8 cellular contexts compared by ENCODE assay signal in genomic region chr13:74133657-74134201, GRCh38. TPM values are rescaled to one million over a fixed set of nuclear protein-coding genes. Genes with fewer than 3 reads are reported as not detected.
DNase-seq lines count a peak whose midpoint lies in the region; TF ChIP-seq lines count a peak whose summit lies in the region.

No MANE protein-coding gene starts in this region.

- H3K9me3 ChIP-seq in GM23248 (ENCODE audit: low read depth) = no peaks in the 10 kb centered on the region
- H3K9me3 ChIP-seq in Karpas-422 (ENCODE audit: low read length) = no peaks in the 10 kb centered on the region
- no peaks in the 10 kb centered on the region for H3K9me3 ChIP-seq in SJSA1 (replicated peaks)
- no peaks in the 10 kb centered on the region for H3K9me3 ChIP-seq in osteoblast (ENCODE audit: low read depth, low read length)
- H3K9me3 ChIP-seq in suprapubic skin = no peaks in the 10 kb centered on the region

- in situ Hi-C loops in GM23248 (cut with MboI) = no loop called here

- no peak for TF ChIP-seq POLR2A in suprapubic skin (IDR thresholded peaks at IDR 0.05)

- TF ChIP-seq CTCF in osteoblast (IDR thresholded peaks at IDR 0.05; ENCODE audit: extremely low read depth, low read depth, low read length) = no peak
- TF ChIP-seq CTCF in suprapubic skin (IDR thresholded peaks at IDR 0.05) = no peak

- H4K20me1 ChIP-seq in GM23248 (ENCODE audit: insufficient read depth) (no peaks in the 10 kb centered on the region), Karpas-422 (ENCODE audit: insufficient read depth, low read depth, low read length) (peaks cover 5% of the 10 kb centered on the region; the same call in 1 of the 2 replicates), osteoblast (ENCODE audit: insufficient read depth, low read length) (no peaks in the 10 kb centered on the region)

- no peak for TF ChIP-seq EP300 in suprapubic skin (IDR thresholded peaks at IDR 0.05)

- no peaks in the 10 kb centered on the region for H3K27me3 Mint-ChIP-seq in activated naive CD4-positive, alpha-beta T cell treated with anti-CD3 and anti-CD28 coated beads for 36 hours (ENCODE audit: low read depth)

- no peaks in the 10 kb centered on the region for H3K9me3 Mint-ChIP-seq in activated naive CD4-positive, alpha-beta T cell treated with anti-CD3 and anti-CD28 coated beads for 36 hours

- peak overlapping the region; percentile 72 for H2AFZ ChIP-seq in GM23248
- no peak overlapping the region for H2AFZ ChIP-seq in Karpas-422 (ENCODE audit: low read length)
- no peak overlapping the region for H2AFZ ChIP-seq in osteoblast (ENCODE audit: low read length)

- H3K9ac ChIP-seq in GM23248 = peak overlapping the region; percentile 89
- peak overlapping the region; percentile 91 for H3K9ac ChIP-seq in Karpas-422 (ENCODE audit: low read length)

- peak overlapping the region; percentile 97 for H3K4me3 ChIP-seq in GM23248
- H3K4me3 ChIP-seq in Karpas-422 (ENCODE audit: low read length) = peak overlapping the region; percentile 73
- peak overlapping the region; percentile 95 for H3K4me3 ChIP-seq in SJSA1
- H3K4me3 ChIP-seq in osteoblast (ENCODE audit: insufficient read depth, low read length) = peak overlapping the region; percentile 85
- H3K4me3 ChIP-seq in suprapubic skin = peak overlapping the region; percentile 70

- WGBS in GM23248 (ENCODE audit: low coverage in 1 of 2, low lambda C conversion rate in 2 of 2, missing lambda C conversion rate in 2 of 2), 2 experiments = 1 to 2% methylated on average over 29 to 35 of the region's 35 CpGs
- under 1% methylated on average over 25 of the region's 35 CpGs for WGBS in suprapubic skin

- intact Hi-C loops in activated naive CD4-positive, alpha-beta T cell treated with anti-CD3 and anti-CD28 coated beads for 36 hours (cut with micrococcal nuclease) = loop anchor here (1.0 to 10.0 kb wide), 13 partner anchors 71 to 1406 kb away; partner anchors contain the start of genes BORA, COMMD6, KLF5 and MZT1
- intact Hi-C loops in head of caudate nucleus (cut with DNase I) = loop anchor here (5.0 kb wide), 1 partner anchor 444 kb away; no protein-coding TSS in a partner anchor

- H3K4me3 Mint-ChIP-seq in activated naive CD4-positive, alpha-beta T cell treated with anti-CD3 and anti-CD28 coated beads for 36 hours = peak overlapping the region; percentile 91

- H3K4me2 ChIP-seq in GM23248 (ENCODE audit: unreplicated experiment) (peak overlapping the region; percentile 92), Karpas-422 (ENCODE audit: low read depth, low read length, poor library complexity, severe bottlenecking) (peak overlapping the region; percentile 87), osteoblast (ENCODE audit: insufficient read depth, low read length) (peak overlapping the region; percentile 85)

- H3K9me2 ChIP-seq in GM23248 (ENCODE audit: insufficient read depth) = no peaks in the 10 kb centered on the region
- H3K9me2 ChIP-seq in Karpas-422 (replicated peaks; ENCODE audit: insufficient read depth, low read length) = no peaks in the 10 kb centered on the region

- CTCF ChIA-PET in activated naive CD4-positive, alpha-beta T cell treated with anti-CD3 and anti-CD28 coated beads for 36 hours (lab: Charles Lee) = interaction anchor here (0.6 to 4.0 kb wide), 3 partner anchors 71 to 154 kb away, joined by 3 to 22 read pairs (median 5); no protein-coding TSS in a partner anchor

- peaks cover 33% of the 10 kb centered on the region for H3K4me1 Mint-ChIP-seq in activated naive CD4-positive, alpha-beta T cell treated with anti-CD3 and anti-CD28 coated beads for 36 hours (ENCODE audit: low read depth)

- peak overlapping the region; percentile 96 for H3K27ac Mint-ChIP-seq in activated naive CD4-positive, alpha-beta T cell treated with anti-CD3 and anti-CD28 coated beads for 36 hours

- H3K36me3 ChIP-seq in GM23248 (ENCODE audit: low read depth) (no peaks in the 10 kb centered on the region), Karpas-422 (ENCODE audit: insufficient read depth, low read length) (no peaks in the 10 kb centered on the region), SJSA1 (peaks cover 6% of the 10 kb centered on the region; the same call in 1 of the 2 replicates), osteoblast (ENCODE audit: insufficient read depth, low read length) (no peaks in the 10 kb centered on the region), suprapubic skin (no peaks in the 10 kb centered on the region)

- H3K4me1 ChIP-seq in GM23248 (ENCODE audit: insufficient read depth) = peaks cover 37% of the 10 kb centered on the region
- peaks cover 46% of the 10 kb centered on the region for H3K4me1 ChIP-seq in Karpas-422 (ENCODE audit: low read length)
- H3K4me1 ChIP-seq in SJSA1 (replicated peaks) = peaks cover 40% of the 10 kb centered on the region
- peaks cover 37% of the 10 kb centered on the region for H3K4me1 ChIP-seq in osteoblast (ENCODE audit: insufficient read depth, low read length)
- H3K4me1 ChIP-seq in suprapubic skin = peaks cover 31% of the 10 kb centered on the region

- H3K27ac ChIP-seq in GM23248 (peak overlapping the region; percentile 86), Karpas-422 (ENCODE audit: low read length) (peak overlapping the region; percentile 95), SJSA1 (peak overlapping the region; percentile 61), osteoblast (ENCODE audit: low read depth, low read length) (peak overlapping the region; percentile 99), suprapubic skin (peak overlapping the region; percentile 87)

- peaks cover 47% of the 10 kb centered on the region for H3F3A ChIP-seq in GM23248 (ENCODE audit: insufficient read depth)

- DNase-seq in EL (peak; percentile 91), GM23248 (peak; percentile 93), Karpas-422 (peak; percentile 98), SJSA1 (ENCODE audit: low read depth in 1 of 2, low spot score in 2 of 2) (peak; percentile 75 to 85), head of caudate nucleus (peak; percentile 48 to 88 (median 74)), osteoblast (ENCODE audit: insufficient read length, low spot score, missing footprints) (peak; percentile 94), suprapubic skin (ENCODE audit: low spot score in 2 of 2) (peak; percentile 85 to 89)
- peak; percentile 87 for DNase-seq in activated naive CD4-positive, alpha-beta T cell treated with anti-CD3 and anti-CD28 coated beads for 36 hours

- H3K79me2 ChIP-seq in GM23248 (ENCODE audit: insufficient read depth) = peaks cover 51% of the 10 kb centered on the region
- peaks cover 51% of the 10 kb centered on the region for H3K79me2 ChIP-seq in Karpas-422 (ENCODE audit: low read length)
- peaks cover 50% of the 10 kb centered on the region for H3K79me2 ChIP-seq in osteoblast (ENCODE audit: insufficient read depth, low read length)

- H3K27me3 ChIP-seq in GM23248 (replicated peaks; ENCODE audit: insufficient read depth) (no peaks in the 10 kb centered on the region), Karpas-422 (ENCODE audit: low read length) (no peaks in the 10 kb centered on the region), SJSA1 (replicated peaks) (no peaks in the 10 kb centered on the region), osteoblast (ENCODE audit: insufficient read depth, low read length) (no peaks in the 10 kb centered on the region), suprapubic skin (no peaks in the 10 kb centered on the region)

- H3K36me3 Mint-ChIP-seq in activated naive CD4-positive, alpha-beta T cell treated with anti-CD3 and anti-CD28 coated beads for 36 hours (ENCODE audit: low read depth) = peaks cover 4% of the 10 kb centered on the region

RNA-seq across cellular contexts. Expression of gene KLF12, which starts 0.5 kb away (rescaled TPM):
- 17.3 and 19.8 TPM in 2 replicates for total RNA-seq in GM23248 (2014; rRNA removed; shearing (Covaris generic))
- polyA plus RNA-seq in GM23248 (2016; fragmentation: Nextera tagmentation; extraction: Ambion mirVana) = 12.2 and 12.8 TPM in 2 replicates
- 19.6 and 38.1 TPM in 2 replicates for total RNA-seq in Karpas-422 (2014; rRNA removed; shearing (Covaris generic); ENCODE audit: low replicate concordance)
- 4.4 and 8.8 TPM in 2 replicates for total RNA-seq in SJSA1 (2014; rRNA removed; shearing (Covaris generic))
- 10 to 100 TPM; 19.4 to 19.9 TPM for total RNA-seq in activated naive CD4-positive, alpha-beta T cell treated with anti-CD3 and anti-CD28 coated beads for 36 hours
- total RNA-seq in osteoblast = 43.4 and 44.8 TPM in 2 replicates
- 1 to 10 TPM; 1.9 to 4.6 (median 3.4) TPM for total RNA-seq in suprapubic skin

Comparison
In these comparisons a context has a peak if more than half of its experiments do, and no peak if none do; other contexts are left out.
1. Peak in every context shown above with its lines: DNase-seq, H3K4me3 ChIP-seq and H3K27ac ChIP-seq.